In genomic region chr9:97811534-97812246, GRCh38 we compare ENCODE assay signal across 15 cellular contexts. TPM values are rescaled to one million over a fixed set of nuclear protein-coding genes. Genes with fewer than 3 reads are reported as not detected.
A peak's percentile ranks its signal among the peaks of the same experiment; 100 is the strongest.
DNase-seq lines count a peak whose midpoint lies in the region; ATAC-seq and TF ChIP-seq lines count a peak whose summit lies in the region.
"Had no signal": no experiment of that assay in that cellular context is flagged by ENCODE, and none has a peak within 500 bp of the region (broad histone marks: within the 10 kb centered on the region; RNA-seq: fewer than 3 reads in every experiment).

No MANE protein-coding gene starts in this region.

- TF ChIP-seq RAD21 in SK-N-SH (IDR thresholded peaks at IDR 0.05; ENCODE audit: low read length): no peak

- H3K9me2 ChIP-seq in SK-N-SH: no peaks in the 10 kb centered on the region

- intact Hi-C loops in activated CD4-positive, alpha-beta memory T cell treated with anti-CD3 and anti-CD28 coated beads for 36 hours (cut with micrococcal nuclease): no loop called here

- 53% methylated on average over 7 of the region's 7 CpGs for WGBS in SK-N-SH (ENCODE audit: low lambda C conversion rate)

- H4K20me1 ChIP-seq in SK-N-SH (ENCODE audit: insufficient read depth): no peaks in the 10 kb centered on the region

- no peak overlapping the region; the same call in 1 of the 2 replicates for H2AFZ ChIP-seq in SK-N-SH (ENCODE audit: low read depth)

- TF ChIP-seq CTCF in HEK293 (tag by site-specific recombination; IDR thresholded peaks at IDR 0.05): no peak
- no peak for TF ChIP-seq CTCF in SK-N-SH (IDR thresholded peaks at IDR 0.05)
- TF ChIP-seq CTCF in fibroblast of the aortic adventitia (IDR thresholded peaks at IDR 0.05; ENCODE audit: insufficient read depth, low read length): no peak

- H3K79me2 ChIP-seq in SK-N-SH (ENCODE audit: insufficient read depth): no peaks in the 10 kb centered on the region

- no peak overlapping the region for H3K4me3 ChIP-seq in HEK293 (ENCODE audit: low read depth, low read length)
- no peak overlapping the region for H3K4me3 ChIP-seq in SK-N-SH (ENCODE audit: low read depth in 2 of 2, low read length in 1 of 2)
- H3K4me3 ChIP-seq in fibroblast of the aortic adventitia (ENCODE audit: low read depth, low read length): no peak overlapping the region
- H3K4me3 ChIP-seq: spleen had no signal

- POLR2A ChIA-PET in HEK293 (lab: Yijun Ruan, JAX) (interaction anchor here (0.7 kb wide), 1 partner anchor 8 kb away, joined by 3 read pairs; no protein-coding TSS in a partner anchor), SK-N-SH (lab: Yijun Ruan, JAX) (no interaction called here)
- POLR2A ChIA-PET in activated CD4-positive, alpha-beta memory T cell treated with anti-CD3 and anti-CD28 coated beads for 36 hours (lab: Charles Lee): no interaction called here

- H3K27ac Mint-ChIP-seq in activated CD4-positive, alpha-beta memory T cell treated with anti-CD3 and anti-CD28 coated beads for 36 hours: no peak overlapping the region
- H3K27ac Mint-ChIP-seq: activated CD8-positive, alpha-beta memory T cell treated with anti-CD3 and anti-CD28 coated beads, Interleukin-2, amount 10 ng/mL, durations not matched to agents 7 days and 5 days; nephron had no signal

- no peaks in the 10 kb centered on the region for H3F3A ChIP-seq in SK-N-SH (replicated peaks; ENCODE audit: insufficient read depth)

- H3K4me1 Mint-ChIP-seq in activated CD4-positive, alpha-beta memory T cell treated with anti-CD3 and anti-CD28 coated beads for 36 hours (ENCODE audit: low read depth): peaks cover 2% of the 10 kb centered on the region
- H3K4me1 Mint-ChIP-seq: activated CD8-positive, alpha-beta memory T cell treated with anti-CD3 and anti-CD28 coated beads, Interleukin-2, amount 10 ng/mL, durations not matched to agents 7 days and 5 days; nephron had no signal

- no peak overlapping the region for H3K4me2 ChIP-seq in SK-N-SH
- H3K4me2 ChIP-seq: KMS-11 had no signal

- H3K36me3 ChIP-seq in HEK293 (ENCODE audit: control insufficient read depth in 2 of 2, insufficient read depth in 1 of 2, low read length in 2 of 2) (no peaks in the 10 kb centered on the region), SK-N-SH (replicated peaks in 1 of 2; ENCODE audit: control insufficient read depth in 1 of 2, insufficient read depth in 2 of 2, low read length in 1 of 2) (no peaks in the 10 kb centered on the region)
- H3K36me3 ChIP-seq: spleen had no signal

- H3K27me3 ChIP-seq in SK-N-SH (ENCODE audit: insufficient read depth): no peaks in the 10 kb centered on the region; the same call in 1 of the 2 replicates

- H3K27ac ChIP-seq in HEK293 (ENCODE audit: extremely low read depth, low read depth, low read length): no peak overlapping the region
- no peak overlapping the region for H3K27ac ChIP-seq in SK-N-SH (ENCODE audit: low read depth in 2 of 2, low read length in 1 of 2)
- H3K27ac ChIP-seq: KMS-11, spleen had no signal

- ATAC-seq in GM21737 (IDR thresholded peaks at IDR 0.05; ENCODE audit: unreplicated experiment): no peak
- ATAC-seq: activated CD8-positive, alpha-beta memory T cell treated with anti-CD3 and anti-CD28 coated beads, Interleukin-2, amount 10 ng/mL, durations not matched to agents 7 days and 5 days had no signal

- peaks cover 2% of the 10 kb centered on the region for H3K9me3 Mint-ChIP-seq in activated CD4-positive, alpha-beta memory T cell treated with anti-CD3 and anti-CD28 coated beads for 36 hours
- H3K9me3 Mint-ChIP-seq: nephron had no signal

- no peak overlapping the region for H3K9ac ChIP-seq in SK-N-SH
- H3K9ac ChIP-seq: KMS-11 had no signal

- DNase-seq in AG08395 (ENCODE audit: low spot score) (peak; percentile 58), SK-N-SH (no peak), fibroblast of the aortic adventitia (ENCODE audit: low read depth) (peak; percentile 23), islet precursor cell (no peak), pons (ENCODE audit: low spot score) (no peak)
- no peak for DNase-seq in activated CD4-positive, alpha-beta memory T cell treated with anti-CD3 and anti-CD28 coated beads for 36 hours
- DNase-seq: activated CD8-positive, alpha-beta memory T cell treated with anti-CD3 and anti-CD28 coated beads, Interleukin-2, amount 10 ng/mL, durations not matched to agents 7 days and 5 days; NCI-H2107; spleen; T-helper 9 cell had no signal

- H3K27me3 Mint-ChIP-seq in activated CD4-positive, alpha-beta memory T cell treated with anti-CD3 and anti-CD28 coated beads for 36 hours: peaks cover 3% of the 10 kb centered on the region

- no peak for TF ChIP-seq EP300 in SK-N-SH (IDR thresholded peaks at IDR 0.05; ENCODE audit: borderline replicate concordance in 1 of 2, low read depth in 1 of 2, low read length in 1 of 2)

- H3K9me3 ChIP-seq in HEK293 (ENCODE audit: control insufficient read depth, insufficient read depth, low read depth, low read length) (no peaks in the 10 kb centered on the region), SK-N-SH (no peaks in the 10 kb centered on the region)

- no peak overlapping the region for H3K4me3 Mint-ChIP-seq in activated CD4-positive, alpha-beta memory T cell treated with anti-CD3 and anti-CD28 coated beads for 36 hours
- H3K4me3 Mint-ChIP-seq: activated CD8-positive, alpha-beta memory T cell treated with anti-CD3 and anti-CD28 coated beads, Interleukin-2, amount 10 ng/mL, durations not matched to agents 7 days and 5 days; nephron had no signal

- H3K36me3 Mint-ChIP-seq in activated CD4-positive, alpha-beta memory T cell treated with anti-CD3 and anti-CD28 coated beads for 36 hours: no peaks in the 10 kb centered on the region
- H3K36me3 Mint-ChIP-seq: activated CD8-positive, alpha-beta memory T cell treated with anti-CD3 and anti-CD28 coated beads, Interleukin-2, amount 10 ng/mL, durations not matched to agents 7 days and 5 days had no signal

- peaks cover 9% of the 10 kb centered on the region for H3K4me1 ChIP-seq in HEK293 (ENCODE audit: control insufficient read depth, insufficient read depth, low read length)
- H3K4me1 ChIP-seq in SK-N-SH (ENCODE audit: control insufficient read depth in 1 of 2, insufficient read depth in 2 of 2, low read depth in 1 of 2, low read length in 1 of 2): no peaks in the 10 kb centered on the region
- H3K4me1 ChIP-seq: spleen had no signal

- CTCF ChIA-PET in HEK293 (lab: Yijun Ruan, JAX): interaction anchor here (0.6 to 1.1 kb wide), 3 partner anchors 12 to 74 kb away, joined by 3 to 5 read pairs (median 3); no protein-coding TSS in a partner anchor
- CTCF ChIA-PET in SK-N-SH (lab: Yijun Ruan, JAX): interaction anchor here (0.9 to 1.0 kb wide), 2 partner anchors 11 to 36 kb away, joined by 3 read pairs; no protein-coding TSS in a partner anchor
- CTCF ChIA-PET in activated CD4-positive, alpha-beta memory T cell treated with anti-CD3 and anti-CD28 coated beads for 36 hours (lab: Charles Lee): no interaction called here

TF ChIP-seq in HEK293, 187 proteins besides CTCF, POLR2A, EP300 and RAD21 (continues in another document):
- TF ChIP-seq YY2 (tag by site-specific recombination; IDR thresholded peaks at IDR 0.05): no peak
- no peak for TF ChIP-seq ATF2 (tag by site-specific recombination; IDR thresholded peaks at IDR 0.05; ENCODE audit: low read depth)

TF ChIP-seq in SK-N-SH, 30 proteins besides CTCF, POLR2A, EP300 and RAD21:
- TF ChIP-seq GATA2 (CRISPR knock-in tag; IDR thresholded peaks at IDR 0.05) (no peak), YY1 (IDR thresholded peaks at IDR 0.05; ENCODE audit: low read depth) (no peak), POLR2AphosphoS5 (IDR thresholded peaks at IDR 0.05; ENCODE audit: low read depth, low read length) (no peak), FOSL2 (IDR thresholded peaks at IDR 0.05; ENCODE audit: borderline replicate concordance, low read depth) (peak; percentile 52; the same call in 1 of the 2 replicates), TEAD4 (IDR thresholded peaks at IDR 0.05; ENCODE audit: borderline replicate concordance, insufficient read depth) (no peak), JUND (IDR thresholded peaks at IDR 0.05) (peak; percentile 48)

RNA-seq across cellular contexts. Expression of gene FOXE1, which starts 41.3 kb away (rescaled TPM):
- polyA plus RNA-seq in SK-N-SH (2012; rRNA removed): 0.03 and 0.08 TPM in 2 replicates
- polyA plus RNA-seq in SK-N-SH (2012; cell fraction: cytosol; rRNA removed): 0.04 TPM in 2 replicates
- 0.01 TPM in 2 replicates for polyA plus RNA-seq in SK-N-SH (2012; cell fraction: nucleus; rRNA removed)
- not detected in 2 replicates for total RNA-seq in fibroblast of the aortic adventitia (ENCODE audit: low replicate concordance)
- not detected for total RNA-seq in activated CD4-positive, alpha-beta memory T cell treated with anti-CD3 and anti-CD28 coated beads for 36 hours
- total RNA-seq: activated CD8-positive, alpha-beta memory T cell treated with anti-CD3 and anti-CD28 coated beads, Interleukin-2, amount 10 ng/mL, durations not matched to agents 7 days and 5 days; OCI-LY7; spleen had no signal

Comparison
In these comparisons a context has a peak if more than half of its experiments do, and no peak if none do; other contexts are left out.
1. DNase-seq: peak in AG08395 (single experiment) and fibroblast of the aortic adventitia (single experiment); none in SK-N-SH (single experiment), islet precursor cell (single experiment), activated CD4-positive, alpha-beta memory T cell treated with anti-CD3 and anti-CD28 coated beads for 36 hours (single experiment) and pons (single experiment).